34 cellular contexts compared by ENCODE assay signal in genomic region chr17:35729405-35729833, GRCh38. TPM values are rescaled to one million over a fixed set of nuclear protein-coding genes. Genes with fewer than 3 reads are reported as not detected.
DNase-seq lines count a peak whose midpoint lies in the region; ATAC-seq, FAIRE-seq and TF ChIP-seq lines count a peak whose summit lies in the region.
"Had no signal": no experiment of that assay in that cellular context is flagged by ENCODE, and none has a peak within 500 bp of the region (broad histone marks: within the 10 kb centered on the region; RNA-seq: fewer than 3 reads in every experiment).

No MANE protein-coding gene starts in this region.

- TF ChIP-seq CTCF in K562 (IDR thresholded peaks at IDR 0.05 in 2 of 3, conservative IDR thresholded peaks at IDR 0.05 in 1 of 3; ENCODE audit: insufficient read depth in 2 of 3, low read depth in 1 of 3, low read length in 3 of 3) (no peak), nephron (IDR thresholded peaks at IDR 0.05; ENCODE audit: unreplicated experiment in 3 of 3) (no peak)

- TF ChIP-seq POLR2A in K562 (conservative IDR thresholded peaks at IDR 0.05), result no peak

- H3K18ac ChIP-seq in mesenchymal stem cell (ENCODE audit: low read depth in 1 of 2, low read length in 2 of 2), result no peak overlapping the region

- H3K79me1 ChIP-seq in mesenchymal stem cell (replicated peaks; ENCODE audit: low read length, poor library complexity, severe bottlenecking), result peaks cover 9% of the 10 kb centered on the region

- ATAC-seq in K562 (no peak), HG03354 (IDR thresholded peaks at IDR 0.05; ENCODE audit: poor library complexity, severe bottlenecking, unreplicated experiment) (no peak)
- ATAC-seq: activated CD4-positive, alpha-beta T cell treated with anti-CD3 and anti-CD28 coated beads for 36 hours; Panc1 had no signal

- peak; percentile 24 for DNase-seq in NCI-H146 (lab: John Stamatoyannopoulos, UW)
- no peak for DNase-seq in NCI-H146 treated with DMSO at 0.1 percent for 48 hours (lab: John Stamatoyannopoulos, UW; ENCODE audit: unreplicated experiment)
- peak; percentile 48 for DNase-seq in ELF-1 (ENCODE audit: low read depth, low spot score)
- no peak for DNase-seq in K562 (ENCODE audit: extremely low read depth in 1 of 4, low spot score in 3 of 4)
- DNase-seq in HuH-7.5 (ENCODE audit: low spot score), result no peak
- DNase-seq in mesenchymal stem cell, result no peak
- DNase-seq: activated CD4-positive, alpha-beta T cell treated with anti-CD3 and anti-CD28 coated beads for 36 hours; activated naive CD4-positive, alpha-beta T cell treated with Interleukin-2 at 50 U/mL for 16 hours; CD4-positive, CD25-positive, alpha-beta regulatory T cell; DMS 273 treated with DMSO at 0.1 percent for 48 hours; effector CD4-positive, alpha-beta T cell; GM23248; KBM-7; kidney glomerular epithelial cell; MM.1S; NCI-H1436; NCI-H524; SHP77; stimulated activated CD4-positive, alpha-beta T cell treated with anti-CD3 and anti-CD28 coated beads, Interleukin-15, amount 100 ng/mL, for 24 hours; stimulated activated naive CD4-positive, alpha-beta T cell treated with Interleukin-2 at 50 U/mL for 16 hours had no signal

- H2BK120ac ChIP-seq in mesenchymal stem cell (ENCODE audit: low read depth, low read length), result no peak overlapping the region

- H3K9me3 ChIP-seq in K562 (replicated peaks; ENCODE audit: control insufficient read depth, insufficient read depth, low read depth, low read length), result no peaks in the 10 kb centered on the region
- H3K9me3 ChIP-seq in mesenchymal stem cell (ENCODE audit: control insufficient read depth, low read length), result no peaks in the 10 kb centered on the region
- H3K9me3 ChIP-seq: prostate gland had no signal

- no peak for TF ChIP-seq EP300 in K562 (IDR thresholded peaks at IDR 0.05; ENCODE audit: low read length)

- no peak overlapping the region for H3K23ac ChIP-seq in mesenchymal stem cell (ENCODE audit: low read length in 2 of 2)

- H3K27ac ChIP-seq in K562 (ENCODE audit: extremely low read depth, low read depth, low read length) (no peak overlapping the region), mesenchymal stem cell (ENCODE audit: low read length, poor library complexity, severe bottlenecking) (no peak overlapping the region)
- H3K27ac ChIP-seq: epithelial cell of prostate, GM23248, prostate gland had no signal

- no peak overlapping the region for H4K91ac ChIP-seq in mesenchymal stem cell (ENCODE audit: low read length)

- no peaks in the 10 kb centered on the region; the same call in none of the 2 replicates for H4K20me1 ChIP-seq in K562 (replicated peaks; ENCODE audit: control insufficient read depth, insufficient read depth, low read length)

- no peaks in the 10 kb centered on the region for H3K27me3 Mint-ChIP-seq in nephron (ENCODE audit: low read depth)
- H3K27me3 Mint-ChIP-seq: activated CD4-positive, alpha-beta T cell treated with anti-CD3 and anti-CD28 coated beads for 36 hours had no signal

- peaks cover 16% of the 10 kb centered on the region for H3K36me3 Mint-ChIP-seq in nephron (ENCODE audit: low read depth)

- H2BK15ac ChIP-seq in mesenchymal stem cell (ENCODE audit: low read depth, poor library complexity, severe bottlenecking), result no peak overlapping the region

- H3K14ac ChIP-seq in mesenchymal stem cell (ENCODE audit: low read length in 2 of 2), result no peak overlapping the region

- no peak overlapping the region for H2BK5ac ChIP-seq in mesenchymal stem cell (ENCODE audit: low read depth, low read length, poor library complexity, severe bottlenecking)

- H3K4me1 Mint-ChIP-seq in nephron, result peaks cover 52% of the 10 kb centered on the region

- peak overlapping the region in 1 of 2 experiments; percentile 35 for H3K4ac ChIP-seq in mesenchymal stem cell (ENCODE audit: low read depth in 1 of 2, low read length in 2 of 2)

- no peak overlapping the region for H2AK5ac ChIP-seq in mesenchymal stem cell (ENCODE audit: low read length, severe bottlenecking)

- no peak overlapping the region for H2AFZ ChIP-seq in K562 (ENCODE audit: low read depth, low read length)
- H2AFZ ChIP-seq in mesenchymal stem cell (ENCODE audit: low read depth, low read length), result no peak overlapping the region
- H2AFZ ChIP-seq: GM23248 had no signal

- H3K9me1 ChIP-seq in K562 (ENCODE audit: control insufficient read depth, insufficient read depth, low read length), result no peaks in the 10 kb centered on the region

- H3K9ac ChIP-seq in K562 (ENCODE audit: insufficient read depth in 1 of 2, low read depth in 2 of 2, low read length in 2 of 2) (no peak overlapping the region), mesenchymal stem cell (ENCODE audit: low read length) (no peak overlapping the region)
- H3K9ac ChIP-seq: GM23248 had no signal

- no peaks in the 10 kb centered on the region for H3K9me3 Mint-ChIP-seq in nephron
- H3K9me3 Mint-ChIP-seq: CD4-positive, CD25-positive, alpha-beta regulatory T cell; T-helper 2 cell treated with Interferon-gamma antibody and Interleukin-4, amounts not matched to agents 5 μg/mL and 100 μg/mL, for 36 hours had no signal

- H3K4me1 ChIP-seq in K562 (replicated peaks in 1 of 2; ENCODE audit: control insufficient read depth in 2 of 2, insufficient read depth in 2 of 2, low read length in 2 of 2) (peaks cover 3 to 12% of the 10 kb centered on the region in 2 experiments; a peak in 3 of 5 replicates), mesenchymal stem cell (ENCODE audit: control insufficient read depth, insufficient read depth, low read depth, low read length) (peaks cover 39% of the 10 kb centered on the region)

- no peak overlapping the region for H4K8ac ChIP-seq in mesenchymal stem cell (ENCODE audit: low read length)

- no peak overlapping the region for H2BK12ac ChIP-seq in mesenchymal stem cell (ENCODE audit: low read length in 2 of 2)

- intact Hi-C loops in K562 (cut with micrococcal nuclease), result no loop called here

- no peak for TF ChIP-seq RAD21 in K562 (CRISPR knock-in tag; conservative IDR thresholded peaks at IDR 0.05 in 1 of 2, IDR thresholded peaks at IDR 0.05 in 1 of 2)

- POLR2A ChIA-PET in K562 (lab: Yijun Ruan, JAX), result interaction anchor here (1.0 kb wide), 1 partner anchor 14 kb away, joined by 3 read pairs; no protein-coding TSS in a partner anchor

- 56% methylated on average over 4 of the region's 4 CpGs for whole genome bisulfite sequencing in K562 (ENCODE audit: insufficient coverage, low coverage, missing lambda C conversion rate)
- 63% methylated on average over 4 of the region's 4 CpGs for WGBS in mesenchymal stem cell

- BruUV-seq in K562 (replicated peaks; lab: Mats Ljungman, UMichigan), result no TSS peak

- in situ Hi-C loops in K562 (cut with MboI), result loop anchor here (25.0 kb wide), 1 partner anchor 1292 kb away; no protein-coding TSS in a partner anchor

- peaks cover 30% of the 10 kb centered on the region for H3K36me3 ChIP-seq in K562 (ENCODE audit: control insufficient read depth, insufficient read depth, low read length)
- H3K36me3 ChIP-seq in mesenchymal stem cell (ENCODE audit: control insufficient read depth in 1 of 2, insufficient read depth in 2 of 2, low read depth in 1 of 2, low read length in 2 of 2), result peaks cover 16 to 26% of the 10 kb centered on the region in 2 experiments
- H3K36me3 ChIP-seq: prostate gland had no signal

- H3K27me3 ChIP-seq in K562 (ENCODE audit: control insufficient read depth in 2 of 2, insufficient read depth in 2 of 2, low read length in 2 of 2) (peaks cover 7 to 24% of the 10 kb centered on the region in 2 experiments; a peak in 3 of 5 replicates), mesenchymal stem cell (ENCODE audit: control insufficient read depth in 1 of 2, insufficient read depth in 1 of 2, low read length in 2 of 2) (peaks cover 0 to 38% of the 10 kb centered on the region in 2 experiments)

- H3K4me3 ChIP-seq in K562, result no peak overlapping the region
- no peak overlapping the region for H3K4me3 ChIP-seq in mesenchymal stem cell (ENCODE audit: insufficient read depth in 1 of 2, low read depth in 1 of 2, low read length in 2 of 2)
- H3K4me3 ChIP-seq: GM23248, lung, prostate gland had no signal

- no peak for FAIRE-seq in K562 (lab: Jason Lieb, UNC)
- FAIRE-seq: colon, urothelium cell line had no signal

- CTCF ChIA-PET in K562 (lab: Yijun Ruan, JAX; ENCODE audit: low intra/inter-chr PET ratio), result no interaction called here

- no peak overlapping the region for H3K4me2 ChIP-seq in K562 (ENCODE audit: insufficient read depth, low read length)
- no peak overlapping the region for H3K4me2 ChIP-seq in mesenchymal stem cell (ENCODE audit: low read length, poor library complexity, severe bottlenecking)

- peak overlapping the region in 1 of 3 experiments; percentile 63 for H3K27ac Mint-ChIP-seq in nephron
- H3K27ac Mint-ChIP-seq: activated CD4-positive, alpha-beta T cell treated with anti-CD3 and anti-CD28 coated beads for 36 hours; CD4-positive, CD25-positive, alpha-beta regulatory T cell; T-helper 2 cell treated with Interferon-gamma antibody and Interleukin-4, amounts not matched to agents 5 μg/mL and 100 μg/mL, for 36 hours had no signal

- H3K79me2 ChIP-seq in K562 (ENCODE audit: control insufficient read depth, insufficient read depth, low read length), result no peaks in the 10 kb centered on the region

- H3K4me3 Mint-ChIP-seq in nephron, result peak overlapping the region; percentile 67 to 82 (median 72)
- H3K4me3 Mint-ChIP-seq: activated CD4-positive, alpha-beta T cell treated with anti-CD3 and anti-CD28 coated beads for 36 hours; T-helper 2 cell treated with Interferon-gamma antibody and Interleukin-4, amounts not matched to agents 5 μg/mL and 100 μg/mL, for 36 hours had no signal

RNA-seq across cellular contexts. Expression of gene RASL10B, which starts 2.0 kb away (rescaled TPM):
- total RNA-seq in K562 (2011; cell fraction: chromatin; rRNA removed; ENCODE audit: low replicate concordance), result 0.32 TPM in 1 of 2 replicates, not detected in the other
- total RNA-seq in K562 (2011; cell fraction: nucleolus; rRNA removed), result 0.17 and 1.4 TPM in 2 replicates
- total RNA-seq in K562 (2011; cell fraction: nucleoplasm; rRNA removed), result 0.81 TPM in 1 of 2 replicates, not detected in the other
- total RNA-seq in K562 (2014; rRNA removed) (0.14 and 0.16 TPM in 2 replicates), K562 (2014; rRNA removed; fragmentation: Illumina TruSeq; extraction: Trizol) (0.04 and 0.06 TPM in 2 replicates), K562 (2015; rRNA removed; fragmentation: Illumina TruSeq; extraction: Trizol) (0.07 and 0.11 TPM in 2 replicates), K562 (2021) (0.11 and 0.22 TPM in 2 replicates)
- polyA plus RNA-seq in K562 (2011; rRNA removed) (0.16 and 0.31 TPM in 2 replicates), K562 (2014; fragmentation: Illumina TruSeq; extraction: Trizol) (0.11 and 0.12 TPM in 2 replicates), K562 (2014; fragmentation: Nextera tagmentation; extraction: Ambion mirVana) (not detected), K562 (2014; rRNA removed) (0.03 and 0.27 TPM in 2 replicates)
- polyA plus RNA-seq in K562 (2011; cell fraction: cytosol; rRNA removed), result 0.15 and 0.46 TPM in 2 replicates
- 0.04 and 0.46 TPM in 2 replicates for polyA plus RNA-seq in K562 (2011; cell fraction: nucleus; rRNA removed)
- polyA plus RNA-seq in K562 (2012), result 0.08 and 0.16 TPM in 2 replicates
- 0.09 and 0.25 TPM in 2 replicates for polyA minus RNA-seq in K562 (2011; rRNA and poly(A)+ RNA removed)
- polyA minus RNA-seq in K562 (2011; cell fraction: cytosol; rRNA and poly(A)+ RNA removed), result not detected in 2 replicates
- 0.11 and 0.67 TPM in 2 replicates for polyA minus RNA-seq in K562 (2011; cell fraction: nucleus; rRNA and poly(A)+ RNA removed)
- polyA plus RNA-seq in mesenchymal stem cell (2013, experiment 1 of 2), result 19.0 TPM
- 18.7 TPM for polyA plus RNA-seq in mesenchymal stem cell (2013, experiment 2 of 2)
- total RNA-seq: CD4-positive, CD25-positive, alpha-beta regulatory T cell had no signal

RNA-seq across cellular contexts. Expression of gene GAS2L2, which starts 23.6 kb away (rescaled TPM):
- 0.09 TPM in 1 of 2 replicates, not detected in the other for total RNA-seq in K562 (2011; cell fraction: chromatin; rRNA removed; ENCODE audit: low replicate concordance)
- not detected in 2 replicates for total RNA-seq in K562 (2011; cell fraction: nucleolus; rRNA removed)
- total RNA-seq in K562 (2011; cell fraction: nucleoplasm; rRNA removed), result not detected in 2 replicates
- total RNA-seq in K562 (2014; rRNA removed), result not detected in 2 replicates
- total RNA-seq in K562 (2014; rRNA removed; fragmentation: Illumina TruSeq; extraction: Trizol), result not detected in 2 replicates
- total RNA-seq in K562 (2015; rRNA removed; fragmentation: Illumina TruSeq; extraction: Trizol), result not detected in 2 replicates
- not detected in 2 replicates for total RNA-seq in K562 (2021)
- not detected in 2 replicates for polyA plus RNA-seq in K562 (2011; rRNA removed)
- polyA plus RNA-seq in K562 (2011; cell fraction: cytosol; rRNA removed), result 0.01 TPM in 1 of 2 replicates, not detected in the other
- 0.03 and 0.10 TPM in 2 replicates for polyA plus RNA-seq in K562 (2011; cell fraction: nucleus; rRNA removed)
- polyA plus RNA-seq in K562 (2012), result 0.03 TPM in 1 of 2 replicates, not detected in the other
- polyA plus RNA-seq in K562 (2014; fragmentation: Illumina TruSeq; extraction: Trizol), result not detected in 2 replicates
- polyA plus RNA-seq in K562 (2014; fragmentation: Nextera tagmentation; extraction: Ambion mirVana), result not detected
- polyA plus RNA-seq in K562 (2014; rRNA removed), result not detected in 2 replicates
- not detected in 2 replicates for polyA minus RNA-seq in K562 (2011; rRNA and poly(A)+ RNA removed)
- polyA minus RNA-seq in K562 (2011; cell fraction: cytosol; rRNA and poly(A)+ RNA removed), result not detected in 2 replicates
- polyA minus RNA-seq in K562 (2011; cell fraction: nucleus; rRNA and poly(A)+ RNA removed), result not detected in 2 replicates
- not detected for polyA plus RNA-seq in mesenchymal stem cell (2013, experiment 1 of 2)
- polyA plus RNA-seq in mesenchymal stem cell (2013, experiment 2 of 2), result not detected
- total RNA-seq: A172; CD4-positive, CD25-positive, alpha-beta regulatory T cell; G401; glomerular endothelial cell; GM23248; prostate gland had no signal
- polyA plus RNA-seq: CD4-positive, CD25-positive, alpha-beta regulatory T cell; GM23248 had no signal

RNA-seq across cellular contexts. Expression of gene C17orf50, which starts 31.3 kb away (rescaled TPM):
- total RNA-seq in K562 (2011; cell fraction: chromatin; rRNA removed; ENCODE audit: low replicate concordance), result not detected in 2 replicates
- not detected in 2 replicates for total RNA-seq in K562 (2011; cell fraction: nucleolus; rRNA removed)
- not detected in 2 replicates for total RNA-seq in K562 (2011; cell fraction: nucleoplasm; rRNA removed)
- total RNA-seq in K562 (2014; rRNA removed), result not detected in 2 replicates
- total RNA-seq in K562 (2014; rRNA removed; fragmentation: Illumina TruSeq; extraction: Trizol), result not detected in 2 replicates
- not detected in 2 replicates for total RNA-seq in K562 (2015; rRNA removed; fragmentation: Illumina TruSeq; extraction: Trizol)
- total RNA-seq in K562 (2021), result not detected in 2 replicates
- not detected in 2 replicates for polyA plus RNA-seq in K562 (2011; rRNA removed)
- not detected in 2 replicates for polyA plus RNA-seq in K562 (2011; cell fraction: cytosol; rRNA removed)
- not detected in 2 replicates for polyA plus RNA-seq in K562 (2011; cell fraction: nucleus; rRNA removed)
- polyA plus RNA-seq in K562 (2012), result not detected in 2 replicates
- not detected in 2 replicates for polyA plus RNA-seq in K562 (2014; fragmentation: Illumina TruSeq; extraction: Trizol)
- polyA plus RNA-seq in K562 (2014; fragmentation: Nextera tagmentation; extraction: Ambion mirVana), result not detected
- not detected in 2 replicates for polyA plus RNA-seq in K562 (2014; rRNA removed)
- not detected in 2 replicates for polyA minus RNA-seq in K562 (2011; rRNA and poly(A)+ RNA removed)
- not detected in 2 replicates for polyA minus RNA-seq in K562 (2011; cell fraction: cytosol; rRNA and poly(A)+ RNA removed)
- not detected in 2 replicates for polyA minus RNA-seq in K562 (2011; cell fraction: nucleus; rRNA and poly(A)+ RNA removed)
- polyA plus RNA-seq in mesenchymal stem cell (2013, experiment 1 of 2), result not detected
- polyA plus RNA-seq in mesenchymal stem cell (2013, experiment 2 of 2), result not detected
- total RNA-seq: A172; activated CD4-positive, alpha-beta T cell treated with anti-CD3 and anti-CD28 coated beads for 36 hours; activated CD8-positive, alpha-beta memory T cell treated with anti-CD3 and anti-CD28 coated beads for 36 hours; CD4-positive, CD25-positive, alpha-beta regulatory T cell; G401; glomerular endothelial cell; GM23248; temporal lobe had no signal
- polyA plus RNA-seq: CD4-positive, CD25-positive, alpha-beta regulatory T cell; GM23248 had no signal

Comparison
In these comparisons a context has a peak if more than half of its experiments do, and no peak if none do; other contexts are left out.
1. DNase-seq: peak in NCI-H146 (single experiment) and ELF-1 (single experiment); none in NCI-H146 treated with DMSO at 0.1 percent for 48 hours (single experiment), K562 (0 of 4), HuH-7.5 (single experiment) and mesenchymal stem cell (single experiment).